8 cellular contexts compared by ENCODE assay signal in the genomic region with DNA sequence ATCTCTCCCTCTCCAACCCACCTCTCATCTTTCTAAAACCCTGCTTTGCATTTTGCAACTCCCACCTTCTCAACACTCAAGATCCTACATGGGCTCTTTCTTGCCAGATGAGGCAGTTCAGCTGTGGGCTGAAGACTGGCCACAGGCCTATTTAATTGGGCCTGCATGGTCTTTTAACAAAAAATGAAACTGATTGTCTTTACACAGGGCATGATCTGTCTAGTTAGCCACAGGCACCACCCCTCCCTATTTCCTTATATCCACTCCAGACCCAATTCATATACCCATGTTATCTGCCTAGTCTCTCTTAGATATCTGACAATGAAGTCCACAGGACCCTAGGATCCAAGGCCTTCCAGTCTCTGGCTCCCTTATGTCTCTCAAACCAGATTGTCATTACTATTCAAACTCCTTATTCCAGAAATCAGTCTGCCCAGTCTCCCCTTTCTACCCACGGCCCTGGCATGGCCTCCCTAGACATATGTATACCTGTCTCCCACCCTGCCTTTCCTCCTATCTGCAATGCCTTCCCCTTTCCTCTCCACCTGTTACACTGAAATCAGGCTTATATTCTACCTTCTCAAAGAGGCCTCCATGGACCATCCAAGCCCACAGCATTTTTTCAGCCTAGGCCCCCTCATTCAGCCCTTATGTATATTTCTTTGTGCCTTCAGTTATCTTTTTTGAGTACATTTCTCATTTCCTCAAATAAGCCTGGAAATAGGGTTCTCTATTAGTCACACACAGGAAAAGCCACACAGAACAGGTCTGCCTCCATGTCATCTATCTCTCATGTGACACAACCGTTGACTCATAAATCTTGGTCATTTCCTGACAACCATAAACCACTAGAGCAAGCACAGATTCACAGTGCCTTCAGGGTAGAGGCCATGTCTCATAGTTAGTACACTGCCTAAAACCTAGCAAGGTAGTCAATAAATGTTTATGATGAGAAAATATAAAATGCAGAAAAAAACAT. TPM values are rescaled to one million over a fixed set of nuclear protein-coding genes. Genes with fewer than 3 reads are reported as not detected.
DNase-seq lines count a peak whose midpoint lies in the region; ATAC-seq, FAIRE-seq and TF ChIP-seq lines count a peak whose summit lies in the region.

No MANE protein-coding gene starts in this region.

- no peaks in the 10 kb centered on the region for H3K27me3 ChIP-seq in right lobe of liver
- peaks cover 0 to 7% of the 10 kb centered on the region in 2 experiments; a peak in 3 of 5 replicates for H3K27me3 ChIP-seq in HepG2 (ENCODE audit: control insufficient read depth in 1 of 2, insufficient read depth in 2 of 2, low read length in 2 of 2)
- H3K27me3 ChIP-seq in H7 (ENCODE audit: control insufficient read depth, insufficient read depth, low read length): no peaks in the 10 kb centered on the region

- H3K27me3 Mint-ChIP-seq in naive thymus-derived CD8-positive, alpha-beta T cell: no peaks in the 10 kb centered on the region

- CTCF ChIA-PET in HepG2 (lab: Yijun Ruan, JAX; ENCODE audit: low intra/inter-chr PET ratio, low total read pairs): no interaction called here

- TF ChIP-seq POLR2A in right lobe of liver (IDR thresholded peaks at IDR 0.05) (no peak), HepG2 (IDR thresholded peaks at IDR 0.05; ENCODE audit: insufficient read depth in 1 of 2, low read depth in 2 of 2, low read length in 2 of 2) (no peak)

- no TSS peak for BruUV-seq in HepG2 (replicated peaks; lab: Mats Ljungman, UMichigan)

- no peaks in the 10 kb centered on the region for H3K9me3 Mint-ChIP-seq in naive thymus-derived CD8-positive, alpha-beta T cell

- no peaks in the 10 kb centered on the region for H3K36me3 Mint-ChIP-seq in naive thymus-derived CD8-positive, alpha-beta T cell

- no peaks in the 10 kb centered on the region for H3K36me3 ChIP-seq in right lobe of liver
- H3K36me3 ChIP-seq in HepG2 (replicated peaks in 1 of 2; ENCODE audit: control insufficient read depth in 1 of 2, insufficient read depth in 2 of 2, low read length in 2 of 2): no peaks in the 10 kb centered on the region
- no peaks in the 10 kb centered on the region; the same call in none of the 2 replicates for H3K36me3 ChIP-seq in H7 (replicated peaks; ENCODE audit: control insufficient read depth, insufficient read depth, low read length)

- 73% methylated on average over 2 of the region's 2 CpGs for WGBS in right lobe of liver (ENCODE audit: insufficient coverage, low coverage, low lambda C conversion rate, missing lambda C conversion rate)
- WGBS in HepG2 (ENCODE audit: low lambda C conversion rate): 0% methylated on average over 2 of the region's 2 CpGs

- in situ Hi-C loops in HepG2 (cut with HindIII; ENCODE audit: extremely low pct_ligation_motif_present, low pct_unique_long_range_greater_than_20kb) (no loop called here), astrocyte of the spinal cord (cut with HindIII; ENCODE audit: low sequenced_read_pairs) (no loop called here)

- H3K9me3 ChIP-seq in right lobe of liver (no peaks in the 10 kb centered on the region), HepG2 (ENCODE audit: low read length) (no peaks in the 10 kb centered on the region)

- no peaks in the 10 kb centered on the region for H3K4me1 ChIP-seq in right lobe of liver
- H3K4me1 ChIP-seq in HepG2 (ENCODE audit: insufficient read depth, low read length): no peaks in the 10 kb centered on the region

- H3K9ac ChIP-seq in HepG2 (ENCODE audit: insufficient read depth, low read depth, low read length): no peak overlapping the region

- POLR2A ChIA-PET in HepG2 (lab: Yijun Ruan, JAX): no interaction called here
- POLR2A ChIA-PET in naive thymus-derived CD8-positive, alpha-beta T cell (lab: Charles Lee): no interaction called here

- TF ChIP-seq RAD21 in HepG2 (CRISPR knock-in tag; IDR thresholded peaks at IDR 0.05): no peak

- peak overlapping the region in 7 of 10 donors; percentile 7 to 73 (median 26) for H3K4me3 Mint-ChIP-seq in naive thymus-derived CD8-positive, alpha-beta T cell

- H2AFZ ChIP-seq in HepG2 (ENCODE audit: low read length): no peak overlapping the region

- peak; percentile 36 to 88 (median 56) for ATAC-seq in right lobe of liver
- ATAC-seq in HepG2: no peak
- peak; percentile 93 for ATAC-seq in HG02840 (IDR thresholded peaks at IDR 0.05; ENCODE audit: low FRiP score, unreplicated experiment)
- ATAC-seq in naive thymus-derived CD8-positive, alpha-beta T cell: peak; percentile 98 to 99

- TF ChIP-seq EP300 in HepG2 (IDR thresholded peaks at IDR 0.05; ENCODE audit: low read depth in 2 of 2, low read length in 2 of 2) (no peak), HepG2 (CRISPR knock-in tag; IDR thresholded peaks at IDR 0.05; ENCODE audit: borderline replicate concordance) (no peak)

- DNase-seq in right lobe of liver: no peak
- DNase-seq in HepG2 (ENCODE audit: low spot score): no peak
- DNase-seq in NOMO-1 (lab: John Stamatoyannopoulos, UW; ENCODE audit: unreplicated experiment in 2 of 2): peak; percentile 85 to 97
- DNase-seq in astrocyte of the spinal cord (ENCODE audit: low read depth, low spot score): peak; percentile 42
- DNase-seq in naive thymus-derived CD8-positive, alpha-beta T cell: peak in 6 of 10 donors; percentile 11 to 73 (median 44)
- DNase-seq in NCI-H1694 (lab: John Stamatoyannopoulos, UW): no peak
- no peak for DNase-seq in H7

- no peak overlapping the region for H3K27ac ChIP-seq in right lobe of liver
- no peak overlapping the region for H3K27ac ChIP-seq in HepG2 (ENCODE audit: extremely low read length, insufficient read depth, low read length)

- no peaks in the 10 kb centered on the region for H3K79me2 ChIP-seq in HepG2 (ENCODE audit: insufficient read depth, low read length)

- H4K20me1 ChIP-seq in HepG2 (ENCODE audit: insufficient read depth, low read length): no peaks in the 10 kb centered on the region

- FAIRE-seq in HepG2 (lab: Jason Lieb, UNC): no peak

- intact Hi-C loops in right lobe of liver (cut with DNase I) (no loop called here), HepG2 (cut with micrococcal nuclease; ENCODE audit: unreplicated experiment) (no loop called here)

- no peak overlapping the region for H3K4me3 ChIP-seq in right lobe of liver
- H3K4me3 ChIP-seq in HepG2 (replicated peaks in 1 of 3; ENCODE audit: insufficient read depth in 1 of 3, low read depth in 2 of 3, low read length in 3 of 3): no peak overlapping the region
- no peak overlapping the region for H3K4me3 ChIP-seq in astrocyte of the spinal cord (ENCODE audit: low read depth, low read length)
- H3K4me3 ChIP-seq in H7 (ENCODE audit: insufficient read depth, low read depth, low read length): no peak overlapping the region

- no peak overlapping the region for H3K4me2 ChIP-seq in HepG2 (ENCODE audit: low read depth, low read length)

- peak overlapping the region; percentile 36 to 99 (median 88) for H3K27ac Mint-ChIP-seq in naive thymus-derived CD8-positive, alpha-beta T cell

- no peak for TF ChIP-seq CTCF in right lobe of liver (IDR thresholded peaks at IDR 0.05)
- TF ChIP-seq CTCF in HepG2 (CRISPR knock-in tag; IDR thresholded peaks at IDR 0.05): no peak
- TF ChIP-seq CTCF in astrocyte of the spinal cord (IDR thresholded peaks at IDR 0.05; ENCODE audit: low read depth, low read length): no peak

- peaks cover 35 to 46% (median 40%) of the 10 kb centered on the region in 4 donors for H3K4me1 Mint-ChIP-seq in naive thymus-derived CD8-positive, alpha-beta T cell

TF ChIP-seq in HepG2, 621 proteins besides CTCF, POLR2A, EP300 and RAD21:
- TF ChIP-seq ZNF17 (CRISPR knock-in tag; IDR thresholded peaks at IDR 0.05) (no peak), ZNF792 (CRISPR knock-in tag; IDR thresholded peaks at IDR 0.05) (no peak)
TF ChIP-seq in HepG2: peak in this region for 0.

RNA-seq across cellular contexts. Expression of gene LPAR3, which starts 39.0 kb away (rescaled TPM):
- total RNA-seq in right lobe of liver: under 1 TPM in 1 of 6 experiments, not detected in 5; 0.31 TPM
- not detected in 2 replicates for total RNA-seq in HepG2 (2016; rRNA removed; fragmentation: Illumina TruSeq; extraction: Trizol)
- not detected in 2 replicates for total RNA-seq in HepG2 (2016; cell fraction: cytosol; rRNA removed; fragmentation: Illumina TruSeq; extraction: Trizol; ENCODE audit: low read depth)
- total RNA-seq in HepG2 (2016; cell fraction: insoluble cytoplasmic fraction; rRNA removed; fragmentation: Illumina TruSeq; extraction: Trizol): not detected in 2 replicates
- not detected in 2 replicates for total RNA-seq in HepG2 (2016; cell fraction: membrane; rRNA removed; fragmentation: Illumina TruSeq; extraction: Trizol)
- total RNA-seq in HepG2 (2016; cell fraction: nucleus; rRNA removed; fragmentation: Illumina TruSeq; extraction: Trizol): not detected in 2 replicates
- not detected in 2 replicates for polyA plus RNA-seq in HepG2 (2011; rRNA removed)
- not detected in 2 replicates for polyA plus RNA-seq in HepG2 (2011; cell fraction: cytosol; rRNA removed)
- not detected in 2 replicates for polyA plus RNA-seq in HepG2 (2011; cell fraction: nucleus; rRNA removed)
- polyA plus RNA-seq in HepG2 (2012): not detected in 2 replicates
- polyA plus RNA-seq in HepG2 (2016; cell fraction: cytosol; fragmentation: Illumina TruSeq; extraction: Trizol; ENCODE audit: low read depth): not detected in 2 replicates
- polyA plus RNA-seq in HepG2 (2016; cell fraction: insoluble cytoplasmic fraction; fragmentation: Illumina TruSeq; extraction: Trizol; ENCODE audit: low read depth): not detected in 2 replicates
- polyA plus RNA-seq in HepG2 (2016; cell fraction: membrane; fragmentation: Illumina TruSeq; extraction: Trizol; ENCODE audit: low read depth): not detected in 2 replicates
- not detected in 2 replicates for polyA plus RNA-seq in HepG2 (2016; cell fraction: nucleus; fragmentation: Illumina TruSeq; extraction: Trizol; ENCODE audit: insufficient read depth, low read depth)
- polyA minus RNA-seq in HepG2 (2011; rRNA and poly(A)+ RNA removed; ENCODE audit: low replicate concordance): not detected in 2 replicates
- polyA minus RNA-seq in HepG2 (2011; cell fraction: cytosol; rRNA and poly(A)+ RNA removed): not detected in 2 replicates
- polyA minus RNA-seq in HepG2 (2011; cell fraction: nucleus; rRNA and poly(A)+ RNA removed): not detected in 2 replicates
- total RNA-seq in naive thymus-derived CD8-positive, alpha-beta T cell: 1 to 10 TPM; 1.4 TPM
- polyA plus RNA-seq in naive thymus-derived CD8-positive, alpha-beta T cell: 1 to 10 TPM in 2 of 3 donors, under 1 TPM in 1; 0.40 to 2.3 (median 1.7) TPM
- 37.8 and 46.3 TPM in 2 replicates for total RNA-seq in H7 (2014; rRNA removed; shearing (Covaris generic))

Comparison
In these comparisons a context has a peak if more than half of its experiments do, and no peak if none do; other contexts are left out.
1. DNase-seq: peak in NOMO-1 (2 of 2), astrocyte of the spinal cord (single experiment) and naive thymus-derived CD8-positive, alpha-beta T cell (6 of 10); none in right lobe of liver (0 of 3), HepG2 (single experiment), NCI-H1694 (single experiment) and H7 (single experiment).
2. RNA of gene LPAR3, which starts 39.0 kb away (total RNA-seq): 37.8 to 46.3 TPM in H7; 1.4 TPM in naive thymus-derived CD8-positive, alpha-beta T cell, 0.31 TPM in right lobe of liver and not detected in HepG2; every median in the first group is over 10 times any median in the second.